In the genomic region with DNA sequence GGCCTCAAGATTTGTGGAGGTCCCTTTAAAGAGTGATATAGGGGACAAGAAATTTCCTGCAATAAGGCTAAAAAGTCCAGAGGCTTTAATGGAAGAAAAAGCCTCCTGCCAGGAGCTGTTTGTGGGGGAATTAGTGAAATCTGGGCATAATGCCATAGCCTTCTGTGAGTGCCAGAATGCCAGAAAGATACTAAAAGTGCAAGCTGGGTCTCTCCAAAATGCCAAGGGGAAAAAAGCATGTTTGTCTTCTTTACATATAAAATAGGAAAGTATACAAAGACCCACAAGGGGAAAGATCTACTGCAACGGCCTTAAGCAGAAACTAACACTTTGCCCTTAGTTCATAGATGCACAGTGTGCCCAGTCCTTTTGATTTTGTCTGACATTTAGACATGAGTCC, we compare ENCODE assay signal across 2 cellular contexts.
TF ChIP-seq lines count a peak whose summit lies in the region.

No MANE protein-coding gene starts in this region.

TF ChIP-seq in A549, 52 proteins besides CTCF, POLR2A, EP300 and RAD21 (continued from another document):
- TF ChIP-seq NR3C1 (IDR thresholded peaks at IDR 0.05) (no peak), ZFP36 (IDR thresholded peaks at IDR 0.05; ENCODE audit: borderline replicate concordance, partially characterized antibody) (no peak), TP53 (CRISPR knock-in tag; IDR thresholded peaks at IDR 0.05) (no peak), RNF2 (IDR thresholded peaks at IDR 0.05; ENCODE audit: borderline replicate concordance, low read depth) (no peak), BHLHE40 (IDR thresholded peaks at IDR 0.05; ENCODE audit: low read depth, low read length) (no peak), ZC3H11A (IDR thresholded peaks at IDR 0.05) (no peak), ESRRA (IDR thresholded peaks at IDR 0.05; ENCODE audit: borderline replicate concordance, low read length) (no peak), NFE2L2 (conservative IDR thresholded peaks at IDR 0.05; ENCODE audit: low read length) (no peak), GATA3 (IDR thresholded peaks at IDR 0.05; ENCODE audit: borderline replicate concordance) (no peak)
- TF ChIP-seq, protein P1, sequence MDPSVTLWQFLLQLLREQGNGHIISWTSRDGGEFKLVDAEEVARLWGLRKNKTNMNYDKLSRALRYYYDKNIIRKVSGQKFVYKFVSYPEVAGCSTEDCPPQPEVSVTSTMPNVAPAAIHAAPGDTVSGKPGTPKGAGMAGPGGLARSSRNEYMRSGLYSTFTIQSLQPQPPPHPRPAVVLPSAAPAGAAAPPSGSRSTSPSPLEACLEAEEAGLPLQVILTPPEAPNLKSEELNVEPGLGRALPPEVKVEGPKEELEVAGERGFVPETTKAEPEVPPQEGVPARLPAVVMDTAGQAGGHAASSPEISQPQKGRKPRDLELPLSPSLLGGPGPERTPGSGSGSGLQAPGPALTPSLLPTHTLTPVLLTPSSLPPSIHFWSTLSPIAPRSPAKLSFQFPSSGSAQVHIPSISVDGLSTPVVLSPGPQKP (IDR thresholded peaks at IDR 0.05; ENCODE audit: low read depth, low read length): no peak
- TF ChIP-seq, protein P2, sequence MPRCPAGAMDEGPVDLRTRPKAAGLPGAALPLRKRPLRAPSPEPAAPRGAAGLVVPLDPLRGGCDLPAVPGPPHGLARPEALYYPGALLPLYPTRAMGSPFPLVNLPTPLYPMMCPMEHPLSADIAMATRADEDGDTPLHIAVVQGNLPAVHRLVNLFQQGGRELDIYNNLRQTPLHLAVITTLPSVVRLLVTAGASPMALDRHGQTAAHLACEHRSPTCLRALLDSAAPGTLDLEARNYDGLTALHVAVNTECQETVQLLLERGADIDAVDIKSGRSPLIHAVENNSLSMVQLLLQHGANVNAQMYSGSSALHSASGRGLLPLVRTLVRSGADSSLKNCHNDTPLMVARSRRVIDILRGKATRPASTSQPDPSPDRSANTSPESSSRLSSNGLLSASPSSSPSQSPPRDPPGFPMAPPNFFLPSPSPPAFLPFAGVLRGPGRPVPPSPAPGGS (IDR thresholded peaks at IDR 0.05): no peak
- TF ChIP-seq, protein P3, sequence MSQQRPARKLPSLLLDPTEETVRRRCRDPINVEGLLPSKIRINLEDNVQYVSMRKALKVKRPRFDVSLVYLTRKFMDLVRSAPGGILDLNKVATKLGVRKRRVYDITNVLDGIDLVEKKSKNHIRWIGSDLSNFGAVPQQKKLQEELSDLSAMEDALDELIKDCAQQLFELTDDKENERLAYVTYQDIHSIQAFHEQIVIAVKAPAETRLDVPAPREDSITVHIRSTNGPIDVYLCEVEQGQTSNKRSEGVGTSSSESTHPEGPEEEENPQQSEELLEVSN (IDR thresholded peaks at IDR 0.05; ENCODE audit: borderline replicate concordance, low read depth): no peak
- TF ChIP-seq, protein P4, sequence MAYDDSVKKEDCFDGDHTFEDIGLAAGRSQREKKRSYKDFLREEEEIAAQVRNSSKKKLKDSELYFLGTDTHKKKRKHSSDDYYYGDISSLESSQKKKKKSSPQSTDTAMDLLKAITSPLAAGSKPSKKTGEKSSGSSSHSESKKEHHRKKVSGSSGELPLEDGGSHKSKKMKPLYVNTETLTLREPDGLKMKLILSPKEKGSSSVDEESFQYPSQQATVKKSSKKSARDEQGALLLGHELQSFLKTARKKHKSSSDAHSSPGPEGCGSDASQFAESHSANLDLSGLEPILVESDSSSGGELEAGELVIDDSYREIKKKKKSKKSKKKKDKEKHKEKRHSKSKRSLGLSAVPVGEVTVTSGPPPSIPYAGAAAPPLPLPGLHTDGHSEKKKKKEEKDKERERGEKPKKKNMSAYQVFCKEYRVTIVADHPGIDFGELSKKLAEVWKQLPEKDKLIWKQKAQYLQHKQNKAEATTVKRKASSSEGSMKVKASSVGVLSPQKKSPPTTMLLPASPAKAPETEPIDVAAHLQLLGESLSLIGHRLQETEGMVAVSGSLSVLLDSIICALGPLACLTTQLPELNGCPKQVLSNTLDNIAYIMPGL (CRISPR knock-in tag; IDR thresholded peaks at IDR 0.05; ENCODE audit: borderline replicate concordance): no peak

TF ChIP-seq in H1, 55 proteins besides CTCF, POLR2A, EP300 and RAD21 (continued from another document):
- TF ChIP-seq RNF2 (IDR thresholded peaks at IDR 0.05; ENCODE audit: borderline replicate concordance, low read depth, low read length, missing control alignments, poor library complexity, severe bottlenecking) (no peak), ZNF274 (IDR thresholded peaks at IDR 0.05; ENCODE audit: borderline replicate concordance, extremely low read depth, low read length) (no peak), JUND (IDR thresholded peaks at IDR 0.05; ENCODE audit: low read length) (no peak)
